38 cellular contexts compared by ENCODE assay signal in the genomic region with DNA sequence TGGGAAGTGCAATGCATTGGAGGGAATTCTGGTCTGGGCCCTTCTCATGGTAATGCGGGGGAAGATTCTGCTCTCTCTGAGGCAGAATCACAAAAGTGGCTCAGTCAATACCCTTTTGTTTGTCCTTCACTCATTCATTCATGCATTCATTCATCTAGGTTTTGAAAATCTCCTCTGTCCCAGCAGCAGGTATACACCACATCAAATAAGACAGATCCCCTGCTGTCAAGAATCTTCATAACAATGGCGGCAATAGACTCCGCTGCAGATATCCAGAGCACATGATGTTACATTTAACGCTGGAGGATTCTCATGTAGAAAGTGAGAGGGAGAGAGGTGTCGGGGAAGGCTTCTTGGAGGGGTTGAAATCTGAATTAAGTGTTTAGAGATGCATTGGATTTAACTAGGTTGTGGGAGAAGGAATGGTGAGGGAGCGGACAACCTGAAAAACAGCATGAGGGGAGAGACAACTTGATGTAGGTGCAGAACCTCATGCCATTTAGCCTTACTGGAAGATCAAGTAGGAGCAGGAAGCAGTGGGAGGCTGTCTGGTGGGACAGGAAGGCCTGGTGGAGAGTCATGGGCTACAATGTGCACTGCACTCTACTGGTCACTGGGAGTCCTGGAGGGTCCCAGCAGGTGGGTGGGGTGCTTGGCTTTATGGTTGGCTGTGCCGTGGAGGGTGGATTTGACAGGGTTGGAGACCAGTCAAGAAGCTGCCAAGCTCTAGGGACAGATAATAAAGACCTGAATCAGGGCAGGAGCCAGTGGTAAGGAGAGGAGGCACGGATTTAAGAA. TPM values are rescaled to one million over a fixed set of nuclear protein-coding genes. Genes with fewer than 3 reads are reported as not detected.
"Had no signal": no experiment of that assay in that cellular context is flagged by ENCODE, and none has a peak within 500 bp of the region (broad histone marks: within the 10 kb centered on the region; RNA-seq: fewer than 3 reads in every experiment).

No MANE protein-coding gene starts in this region.

- H3K4me3 Mint-ChIP-seq: activated CD8-positive, alpha-beta memory T cell treated with anti-CD3 and anti-CD28 coated beads, Interleukin-2, amount 10 ng/mL, durations not matched to agents 7 days and 5 days; activated CD8-positive, alpha-beta T cell treated with anti-CD3 and anti-CD28 coated beads, Interleukin-2, amount 10 ng/mL, durations not matched to agents 7 days and 5 days; activated naive CD4-positive, alpha-beta T cell treated with anti-CD3 and anti-CD28 coated beads, Interleukin-2, amount 50 U/mL, for 24 hours; activated naive CD8-positive, alpha-beta T cell treated with anti-CD3 and anti-CD28 coated beads, Interleukin-2, amount 50 U/mL, for 24 hours; immature natural killer cell; naive thymus-derived CD8-positive, alpha-beta T cell; neural crest cell had no signal

- H3K36me3 ChIP-seq: breast epithelium, esophagus squamous epithelium, heart right ventricle, pancreas, prostate gland, upper lobe of left lung, vagina, WERI-Rb-1 had no signal

- DNase-seq: activated CD4-positive, alpha-beta T cell treated with anti-CD3 and anti-CD28 coated beads for 1 hour; activated CD4-positive, alpha-beta T cell treated with anti-CD3 and anti-CD28 coated beads, Interleukin-2, amount 50 U/mL, for 1 hour; activated CD8-positive, alpha-beta memory T cell treated with anti-CD3 and anti-CD28 coated beads, Interleukin-2, amount 10 ng/mL, durations not matched to agents 7 days and 5 days; activated CD8-positive, alpha-beta T cell treated with anti-CD3 and anti-CD28 coated beads, Interleukin-2, amount 10 ng/mL, durations not matched to agents 7 days and 5 days; activated naive CD8-positive, alpha-beta T cell treated with anti-CD3 and anti-CD28 coated beads, Interleukin-2, amount 50 U/mL, for 24 hours; activated T-cell treated with anti-CD3 and anti-CD28 coated beads, Interleukin-2, amount 50 U/mL, for 48 hours; amygdala; central memory CD4-positive, alpha-beta T cell; dermis blood vessel endothelial cell; effector CD4-positive, alpha-beta T cell; esophagus squamous epithelium; foreskin melanocyte; heart right ventricle; immature natural killer cell; kidney; left colon; midbrain; naive thymus-derived CD8-positive, alpha-beta T cell; nucleus accumbens; pancreas; retina; stimulated activated CD4-positive, alpha-beta T cell treated with anti-CD3 and anti-CD28 coated beads, Interleukin-12 subunit alpha, Interleukin-12 subunit beta, amount 100 ng/mL, for 4 hours; stimulated activated CD4-positive, alpha-beta T cell treated with anti-CD3 and anti-CD28 coated beads, Interleukin-4, amount 100 ng/mL, for 1 hour; stimulated activated naive CD8-positive, alpha-beta T cell treated with anti-CD3 and anti-CD28 coated beads, Interleukin-15, Interleukin-2, amounts not matched to agents 100 U/mL and 50 U/mL, for 24 hours; T1000; testis; upper lobe of left lung; WERI-Rb-1 had no signal

- H3K4me1 Mint-ChIP-seq: activated CD8-positive, alpha-beta memory T cell treated with anti-CD3 and anti-CD28 coated beads, Interleukin-2, amount 10 ng/mL, durations not matched to agents 7 days and 5 days; activated naive CD4-positive, alpha-beta T cell treated with anti-CD3 and anti-CD28 coated beads, Interleukin-2, amount 50 U/mL, for 24 hours; activated naive CD8-positive, alpha-beta T cell treated with anti-CD3 and anti-CD28 coated beads, Interleukin-2, amount 50 U/mL, for 24 hours; immature natural killer cell had no signal

- H3K4me3 ChIP-seq: breast epithelium, esophagus squamous epithelium, heart right ventricle, pancreas, prostate gland, skin epidermis, testis, upper lobe of left lung, vagina had no signal

- H3K36me3 Mint-ChIP-seq: activated CD8-positive, alpha-beta memory T cell treated with anti-CD3 and anti-CD28 coated beads, Interleukin-2, amount 10 ng/mL, durations not matched to agents 7 days and 5 days; activated naive CD4-positive, alpha-beta T cell treated with anti-CD3 and anti-CD28 coated beads, Interleukin-2, amount 50 U/mL, for 24 hours; immature natural killer cell had no signal

- H3K27ac Mint-ChIP-seq: activated CD8-positive, alpha-beta memory T cell treated with anti-CD3 and anti-CD28 coated beads, Interleukin-2, amount 10 ng/mL, durations not matched to agents 7 days and 5 days; activated CD8-positive, alpha-beta T cell treated with anti-CD3 and anti-CD28 coated beads, Interleukin-2, amount 10 ng/mL, durations not matched to agents 7 days and 5 days; activated naive CD4-positive, alpha-beta T cell treated with anti-CD3 and anti-CD28 coated beads, Interleukin-2, amount 50 U/mL, for 24 hours; activated naive CD8-positive, alpha-beta T cell treated with anti-CD3 and anti-CD28 coated beads, Interleukin-2, amount 50 U/mL, for 24 hours; activated T-helper 2 cell treated with anti-CD3 and anti-CD28 coated beads, Interferon-gamma antibody, Interleukin-2, Interleukin-4, amounts not matched to agents 10 μg/mL and 5 μg/mL and 100 μg/mL, durations not matched to agents 14 hours and 24 hours and 36 hours; immature natural killer cell had no signal

- H3K9me3 ChIP-seq: breast epithelium, esophagus squamous epithelium, heart right ventricle, pancreas, prostate gland, testis, upper lobe of left lung, vagina had no signal

- H3K9me3 Mint-ChIP-seq: activated naive CD4-positive, alpha-beta T cell treated with anti-CD3 and anti-CD28 coated beads, Interleukin-2, amount 50 U/mL, for 24 hours; activated naive CD8-positive, alpha-beta T cell treated with anti-CD3 and anti-CD28 coated beads, Interleukin-2, amount 50 U/mL, for 24 hours; activated T-helper 2 cell treated with anti-CD3 and anti-CD28 coated beads, Interferon-gamma antibody, Interleukin-2, Interleukin-4, amounts not matched to agents 10 μg/mL and 5 μg/mL and 100 μg/mL, durations not matched to agents 14 hours and 24 hours and 36 hours; immature natural killer cell had no signal

- H3K4me1 ChIP-seq: breast epithelium, pancreas, prostate gland had no signal

- H3K27ac ChIP-seq: breast epithelium, epithelial cell of prostate, esophagus squamous epithelium, pancreas, prostate gland, skin epidermis, testis, upper lobe of left lung, vagina, WERI-Rb-1 had no signal

- H3K27me3 ChIP-seq: breast epithelium, esophagus squamous epithelium, heart right ventricle, pancreas, testis, upper lobe of left lung, vagina had no signal

- FAIRE-seq: endometrium, kidney, pancreas had no signal

RNA-seq across cellular contexts. Expression of a gene that starts 5.2 kb away (rescaled TPM):
- total RNA-seq: activated CD8-positive, alpha-beta memory T cell treated with anti-CD3 and anti-CD28 coated beads, Interleukin-2, amount 10 ng/mL, durations not matched to agents 7 days and 5 days; activated CD8-positive, alpha-beta T cell treated with anti-CD3 and anti-CD28 coated beads, Interleukin-2, amount 10 ng/mL, durations not matched to agents 7 days and 5 days; activated T-helper 2 cell treated with anti-CD3 and anti-CD28 coated beads, Interferon-gamma antibody, Interleukin-2, Interleukin-4, amounts not matched to agents 10 μg/mL and 5 μg/mL and 100 μg/mL, durations not matched to agents 14 hours and 24 hours and 36 hours; dermis blood vessel endothelial cell; glomerular endothelial cell; naive thymus-derived CD8-positive, alpha-beta T cell; neural crest cell had no signal
- polyA plus RNA-seq: immature natural killer cell; naive thymus-derived CD8-positive, alpha-beta T cell had no signal

RNA-seq across cellular contexts. Expression of a gene that starts 25.8 kb away (rescaled TPM):
- total RNA-seq: activated CD8-positive, alpha-beta memory T cell treated with anti-CD3 and anti-CD28 coated beads, Interleukin-2, amount 10 ng/mL, durations not matched to agents 7 days and 5 days; activated CD8-positive, alpha-beta T cell treated with anti-CD3 and anti-CD28 coated beads, Interleukin-2, amount 10 ng/mL, durations not matched to agents 7 days and 5 days; activated T-helper 2 cell treated with anti-CD3 and anti-CD28 coated beads, Interferon-gamma antibody, Interleukin-2, Interleukin-4, amounts not matched to agents 10 μg/mL and 5 μg/mL and 100 μg/mL, durations not matched to agents 14 hours and 24 hours and 36 hours; dermis blood vessel endothelial cell; glomerular endothelial cell; kidney; left colon; naive thymus-derived CD8-positive, alpha-beta T cell; pancreas; vagina had no signal
- polyA plus RNA-seq: immature natural killer cell had no signal
